Comparison of ENCODE assay signal across 8 cellular contexts in genomic region chr1:120121830-120122559, GRCh38. TPM values are rescaled to one million over a fixed set of nuclear protein-coding genes. Genes with fewer than 3 reads are reported as not detected.
DNase-seq lines count a peak whose midpoint lies in the region; ATAC-seq, FAIRE-seq and TF ChIP-seq lines count a peak whose summit lies in the region.
"Not testable (repeated sequence)": the region's sequence is repeated elsewhere in the genome, so short reads cannot be mapped to it uniquely, and the experiment has no call there.

No MANE protein-coding gene starts in this region.

- not testable (repeated sequence) for TF ChIP-seq CTCF in KMS-11 (conservative IDR thresholded peaks at IDR 0.05; ENCODE audit: low read depth, low read length); K562 (IDR thresholded peaks at IDR 0.05 in 2 of 3, conservative IDR thresholded peaks at IDR 0.05 in 1 of 3; ENCODE audit: insufficient read depth in 2 of 3, low read depth in 1 of 3, low read length in 3 of 3)

- not testable (repeated sequence) for H4K20me1 ChIP-seq in KMS-11 (ENCODE audit: insufficient read depth); K562 (replicated peaks; ENCODE audit: control insufficient read depth, insufficient read depth, low read length)

- not testable (repeated sequence) for H3K9me3 Mint-ChIP-seq in T-helper 2 cell treated with Interferon-gamma antibody and Interleukin-4, amounts not matched to agents 5 μg/mL and 100 μg/mL, for 36 hours; stimulated activated naive CD8-positive, alpha-beta T cell treated with anti-CD3 and anti-CD28 coated beads, Interleukin-15, amount 100 ng/mL, for 72 hours

- H3K79me2 ChIP-seq in KMS-11 (ENCODE audit: insufficient read depth, low read depth); K562 (ENCODE audit: control insufficient read depth, insufficient read depth, low read length): not testable (repeated sequence)

- not testable (repeated sequence) for H3K9ac ChIP-seq in KMS-11; K562 (ENCODE audit: insufficient read depth in 1 of 2, low read depth in 2 of 2, low read length in 2 of 2)

- DNase-seq in T-helper 2 cell treated with Interferon-gamma antibody and Interleukin-4, amounts not matched to agents 5 μg/mL and 100 μg/mL, for 36 hours (ENCODE audit: low spot score); K562 (ENCODE audit: extremely low read depth in 1 of 4, low spot score in 3 of 4); stimulated activated naive CD8-positive, alpha-beta T cell treated with anti-CD3 and anti-CD28 coated beads, Interleukin-15, amount 100 ng/mL, for 72 hours: not testable (repeated sequence)

- H3K4me2 ChIP-seq in KMS-11 = peak overlapping the region; percentile 47; the same call in 1 of the 2 replicates
- H3K4me2 ChIP-seq in K562 (ENCODE audit: insufficient read depth, low read length) = not testable (repeated sequence)

- in situ Hi-C loops in K562 (cut with MboI) = not testable (repeated sequence)

- POLR2A ChIA-PET in K562 (lab: Yijun Ruan, JAX) = not testable (repeated sequence)

- not testable (repeated sequence) for H3K36me3 Mint-ChIP-seq in T-helper 2 cell treated with Interferon-gamma antibody and Interleukin-4, amounts not matched to agents 5 μg/mL and 100 μg/mL, for 36 hours (ENCODE audit: low read depth)

- H3K27me3 ChIP-seq in KMS-11 (ENCODE audit: insufficient read depth, low read depth); K562 (ENCODE audit: control insufficient read depth in 2 of 2, insufficient read depth in 2 of 2, low read length in 2 of 2): not testable (repeated sequence)

- H3K9me3 ChIP-seq in K562 (replicated peaks; ENCODE audit: control insufficient read depth, insufficient read depth, low read depth, low read length) = not testable (repeated sequence)

- not testable (repeated sequence) for H2AFZ ChIP-seq in KMS-11 (ENCODE audit: low read depth); K562 (ENCODE audit: low read depth, low read length)

- H3K4me3 Mint-ChIP-seq in T-helper 2 cell treated with Interferon-gamma antibody and Interleukin-4, amounts not matched to agents 5 μg/mL and 100 μg/mL, for 36 hours = peak overlapping the region; percentile 74
- peak overlapping the region; percentile 23 to 57 for H3K4me3 Mint-ChIP-seq in stimulated activated naive CD8-positive, alpha-beta T cell treated with anti-CD3 and anti-CD28 coated beads, Interleukin-15, amount 100 ng/mL, for 72 hours

- peak overlapping the region; percentile 89 for H3K27ac Mint-ChIP-seq in T-helper 2 cell treated with Interferon-gamma antibody and Interleukin-4, amounts not matched to agents 5 μg/mL and 100 μg/mL, for 36 hours
- peak overlapping the region in 1 of 2 donors; percentile 61 for H3K27ac Mint-ChIP-seq in stimulated activated naive CD8-positive, alpha-beta T cell treated with anti-CD3 and anti-CD28 coated beads, Interleukin-15, amount 100 ng/mL, for 72 hours

- not testable (repeated sequence) for H3K36me3 ChIP-seq in KMS-11 (ENCODE audit: insufficient read depth); K562 (ENCODE audit: control insufficient read depth, insufficient read depth, low read length)

- H3K9me1 ChIP-seq in K562 (ENCODE audit: control insufficient read depth, insufficient read depth, low read length) = not testable (repeated sequence)

- peak; percentile 69 for FAIRE-seq in K562 (lab: Jason Lieb, UNC)

- ATAC-seq in GM18519 (IDR thresholded peaks at IDR 0.05; ENCODE audit: low FRiP score, unreplicated experiment) (peak; percentile 78), GM19463 (IDR thresholded peaks at IDR 0.05; ENCODE audit: unreplicated experiment) (peak; percentile 70), HG02642 (IDR thresholded peaks at IDR 0.05; ENCODE audit: poor library complexity, unreplicated experiment) (peak; percentile 80), HG03108 (IDR thresholded peaks at IDR 0.05; ENCODE audit: unreplicated experiment) (peak; percentile 57)
- ATAC-seq in K562 = not testable (repeated sequence)
- peak; percentile 91 for ATAC-seq in stimulated activated naive CD8-positive, alpha-beta T cell treated with anti-CD3 and anti-CD28 coated beads, Interleukin-15, amount 100 ng/mL, for 72 hours

- not testable (repeated sequence) for H3K27me3 Mint-ChIP-seq in T-helper 2 cell treated with Interferon-gamma antibody and Interleukin-4, amounts not matched to agents 5 μg/mL and 100 μg/mL, for 36 hours (ENCODE audit: low read depth); stimulated activated naive CD8-positive, alpha-beta T cell treated with anti-CD3 and anti-CD28 coated beads, Interleukin-15, amount 100 ng/mL, for 72 hours

- intact Hi-C loops in K562 (cut with micrococcal nuclease) = not testable (repeated sequence)

- not testable (repeated sequence) for H3K27ac ChIP-seq in KMS-11; K562 (ENCODE audit: extremely low read depth, low read depth, low read length)

- not testable (repeated sequence) for BruUV-seq in K562 (replicated peaks; lab: Mats Ljungman, UMichigan)

- H3K4me1 ChIP-seq in KMS-11 (ENCODE audit: low read depth, poor library complexity, severe bottlenecking) = peaks cover 37% of the 10 kb centered on the region
- H3K4me1 ChIP-seq in K562 (replicated peaks in 1 of 2; ENCODE audit: control insufficient read depth in 2 of 2, insufficient read depth in 2 of 2, low read length in 2 of 2) = not testable (repeated sequence)

- WGBS in K562 (ENCODE audit: insufficient coverage, low coverage, missing lambda C conversion rate) = 0% methylated on average over 1 of the region's 3 CpGs

- not testable (repeated sequence) for TF ChIP-seq POLR2A in K562 (conservative IDR thresholded peaks at IDR 0.05)

- not testable (repeated sequence) for TF ChIP-seq RAD21 in K562 (CRISPR knock-in tag; conservative IDR thresholded peaks at IDR 0.05 in 1 of 2, IDR thresholded peaks at IDR 0.05 in 1 of 2)

- not testable (repeated sequence) for H3K4me3 ChIP-seq in KMS-11 (IDR thresholded peaks at IDR 0.05; ENCODE audit: insufficient read depth, low read depth, low read length); K562

- peaks cover 20% of the 10 kb centered on the region for H3K4me1 Mint-ChIP-seq in T-helper 2 cell treated with Interferon-gamma antibody and Interleukin-4, amounts not matched to agents 5 μg/mL and 100 μg/mL, for 36 hours (ENCODE audit: low read depth)
- peaks cover 34% of the 10 kb centered on the region for H3K4me1 Mint-ChIP-seq in stimulated activated naive CD8-positive, alpha-beta T cell treated with anti-CD3 and anti-CD28 coated beads, Interleukin-15, amount 100 ng/mL, for 72 hours

- CTCF ChIA-PET in K562 (lab: Yijun Ruan, JAX; ENCODE audit: low intra/inter-chr PET ratio) = not testable (repeated sequence)

- TF ChIP-seq EP300 in K562 (IDR thresholded peaks at IDR 0.05; ENCODE audit: low read length) = not testable (repeated sequence)

RNA-seq across cellular contexts. Expression of gene NOTCH2, which starts 52.5 kb away (rescaled TPM):
- total RNA-seq in K562 (2011; cell fraction: chromatin; rRNA removed; ENCODE audit: low replicate concordance) = 3.3 and 6.7 TPM in 2 replicates
- total RNA-seq in K562 (2011; cell fraction: nucleolus; rRNA removed) = 1.3 and 4.2 TPM in 2 replicates
- 4.0 and 5.6 TPM in 2 replicates for total RNA-seq in K562 (2011; cell fraction: nucleoplasm; rRNA removed)
- 0.50 and 0.98 TPM in 2 replicates for total RNA-seq in K562 (2014; rRNA removed)
- total RNA-seq in K562 (2014; rRNA removed; fragmentation: Illumina TruSeq; extraction: Trizol) = 0.29 and 0.32 TPM in 2 replicates
- 0.25 and 0.26 TPM in 2 replicates for total RNA-seq in K562 (2015; rRNA removed; fragmentation: Illumina TruSeq; extraction: Trizol)
- 1.2 and 1.3 TPM in 2 replicates for total RNA-seq in K562 (2021)
- 0.27 and 0.40 TPM in 2 replicates for polyA plus RNA-seq in K562 (2011; rRNA removed)
- polyA plus RNA-seq in K562 (2011; cell fraction: cytosol; rRNA removed) = 0.18 and 0.83 TPM in 2 replicates
- polyA plus RNA-seq in K562 (2011; cell fraction: nucleus; rRNA removed) = 0.69 and 2.0 TPM in 2 replicates
- polyA plus RNA-seq in K562 (2012) = 0.26 and 0.52 TPM in 2 replicates
- polyA plus RNA-seq in K562 (2014; fragmentation: Illumina TruSeq; extraction: Trizol) = 0.27 and 0.36 TPM in 2 replicates
- under 1 TPM in 1 of 2 experiments, not detected in 1; 0.04 TPM for polyA plus RNA-seq in K562 (2014; fragmentation: Nextera tagmentation; extraction: Ambion mirVana)
- polyA plus RNA-seq in K562 (2014; rRNA removed) = 0.11 and 0.24 TPM in 2 replicates
- polyA minus RNA-seq in K562 (2011; rRNA and poly(A)+ RNA removed) = 1.5 and 4.2 TPM in 2 replicates
- 0.36 and 2.0 TPM in 2 replicates for polyA minus RNA-seq in K562 (2011; cell fraction: cytosol; rRNA and poly(A)+ RNA removed)
- polyA minus RNA-seq in K562 (2011; cell fraction: nucleus; rRNA and poly(A)+ RNA removed) = 1.7 and 2.0 TPM in 2 replicates

RNA-seq across cellular contexts. Expression of gene SEC22B, which starts 54.3 kb away (rescaled TPM):
- 21.9 and 65.7 TPM in 2 replicates for total RNA-seq in K562 (2011; cell fraction: chromatin; rRNA removed; ENCODE audit: low replicate concordance)
- total RNA-seq in K562 (2011; cell fraction: nucleolus; rRNA removed) = 11.3 and 17.8 TPM in 2 replicates
- total RNA-seq in K562 (2011; cell fraction: nucleoplasm; rRNA removed) = 52.1 and 121 TPM in 2 replicates
- 11.7 and 13.1 TPM in 2 replicates for total RNA-seq in K562 (2014; rRNA removed)
- total RNA-seq in K562 (2014; rRNA removed; fragmentation: Illumina TruSeq; extraction: Trizol) = 25.3 and 28.2 TPM in 2 replicates
- 20.4 and 23.5 TPM in 2 replicates for total RNA-seq in K562 (2015; rRNA removed; fragmentation: Illumina TruSeq; extraction: Trizol)
- 19.1 and 19.5 TPM in 2 replicates for total RNA-seq in K562 (2021)
- 23.5 and 28.7 TPM in 2 replicates for polyA plus RNA-seq in K562 (2011; rRNA removed)
- 6.1 and 11.9 TPM in 2 replicates for polyA plus RNA-seq in K562 (2011; cell fraction: cytosol; rRNA removed)
- polyA plus RNA-seq in K562 (2011; cell fraction: nucleus; rRNA removed) = 20.5 and 33.1 TPM in 2 replicates
- polyA plus RNA-seq in K562 (2012) = 17.5 and 24.8 TPM in 2 replicates
- 20.9 and 22.8 TPM in 2 replicates for polyA plus RNA-seq in K562 (2014; fragmentation: Illumina TruSeq; extraction: Trizol)
- 10 to 100 TPM; 27.5 to 40.3 TPM for polyA plus RNA-seq in K562 (2014; fragmentation: Nextera tagmentation; extraction: Ambion mirVana)
- polyA plus RNA-seq in K562 (2014; rRNA removed) = 17.7 and 17.9 TPM in 2 replicates
- 36.9 and 41.2 TPM in 2 replicates for polyA minus RNA-seq in K562 (2011; rRNA and poly(A)+ RNA removed)
- polyA minus RNA-seq in K562 (2011; cell fraction: cytosol; rRNA and poly(A)+ RNA removed) = 10.9 and 11.5 TPM in 2 replicates
- polyA minus RNA-seq in K562 (2011; cell fraction: nucleus; rRNA and poly(A)+ RNA removed) = 33.8 and 61.4 TPM in 2 replicates
